In the genomic region with DNA sequence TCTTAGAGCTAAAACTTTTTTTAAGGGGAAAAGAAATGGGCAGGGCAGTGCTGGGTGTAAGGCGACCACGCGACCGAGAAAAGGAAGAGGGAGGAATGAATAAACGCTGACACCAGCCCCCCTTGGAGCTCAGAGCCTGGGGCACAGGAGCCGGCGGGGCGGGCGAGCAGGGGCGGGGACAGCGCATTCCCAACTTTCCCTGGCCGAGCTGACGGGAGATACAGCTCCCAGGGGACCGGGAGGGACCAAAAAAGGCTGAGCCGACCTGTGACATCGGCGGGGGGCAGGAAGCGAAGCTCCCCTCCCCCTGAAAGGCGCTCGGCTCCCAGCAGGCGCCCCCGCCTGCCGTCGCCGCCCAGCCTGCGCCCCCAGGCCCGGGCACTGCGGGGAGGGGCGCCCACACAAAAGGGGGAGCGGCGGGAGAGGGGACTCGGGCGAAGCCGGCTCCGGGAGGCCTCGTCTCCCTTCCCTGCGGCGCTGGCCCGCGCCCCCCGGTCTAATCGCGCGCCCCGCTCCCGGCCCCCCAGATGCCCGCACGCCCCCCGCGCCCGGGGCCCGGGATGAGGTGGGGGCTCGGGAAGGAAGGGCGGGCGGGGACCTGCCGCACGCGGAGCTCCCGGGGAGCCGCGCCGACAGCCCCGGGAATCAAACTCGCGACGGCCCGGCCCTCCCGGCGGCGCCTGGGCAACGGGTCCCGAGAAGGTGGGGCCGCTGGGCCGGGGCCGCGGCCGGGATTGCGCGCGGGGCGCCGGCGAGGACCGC, we compare ENCODE assay signal across 8 cellular contexts. TPM values are rescaled to one million over a fixed set of nuclear protein-coding genes. Genes with fewer than 3 reads are reported as not detected.
DNase-seq lines count a peak whose midpoint lies in the region; ATAC-seq and TF ChIP-seq lines count a peak whose summit lies in the region.

No MANE protein-coding gene starts in this region.

- H3K9me3 ChIP-seq in ES-I3 (ENCODE audit: control insufficient read depth, insufficient read depth, low read length): no peaks in the 10 kb centered on the region
- H3K9me3 ChIP-seq in gastroesophageal sphincter: no peaks in the 10 kb centered on the region
- H3K9me3 ChIP-seq in neural cell (ENCODE audit: low read length): no peaks in the 10 kb centered on the region

- TF ChIP-seq CTCF in gastroesophageal sphincter (IDR thresholded peaks at IDR 0.05) (peak in 1 of 4 experiments; percentile 5), neural cell (IDR thresholded peaks at IDR 0.05; ENCODE audit: poor library complexity, severe bottlenecking) (no peak), GM10266 (IDR thresholded peaks at IDR 0.05; ENCODE audit: control insufficient read depth, insufficient read depth, low read depth, missing control alignments) (no peak)

- peaks cover 27% of the 10 kb centered on the region for H3K79me2 ChIP-seq in neural cell (replicated peaks; ENCODE audit: insufficient read depth, low read length)

- POLR2A ChIA-PET in activated CD4-positive, alpha-beta memory T cell treated with anti-CD3 and anti-CD28 coated beads, Interleukin-2, amount 10 ng/mL, durations not matched to agents 7 days and 5 days (lab: Charles Lee): interaction anchor here (1.1 to 1.8 kb wide), 5 partner anchors 32 to 105 kb away, joined by 3 to 5 read pairs (median 4); a partner anchor contains a TSS

- CTCF ChIA-PET in activated CD4-positive, alpha-beta memory T cell treated with anti-CD3 and anti-CD28 coated beads, Interleukin-2, amount 10 ng/mL, durations not matched to agents 7 days and 5 days (lab: Charles Lee): interaction anchor here (1.0 kb wide), 1 partner anchor 53 kb away, joined by 3 read pairs; no protein-coding TSS in a partner anchor

- peak overlapping the region; percentile 66 to 94 for H3K4me3 ChIP-seq in gastroesophageal sphincter
- peak overlapping the region; percentile 81 for H3K4me3 ChIP-seq in neural cell (ENCODE audit: low read length)

- no peak overlapping the region for H2AFZ ChIP-seq in neural cell (ENCODE audit: low read depth, low read length)

- DNase-seq in LHCN-M2 (ENCODE audit: low read depth) (peak; percentile 73), GM10266 (ENCODE audit: extremely low spot score) (no peak), NCI-H1048 (lab: John Stamatoyannopoulos, UW) (no peak)
- DNase-seq in activated CD4-positive, alpha-beta memory T cell treated with anti-CD3 and anti-CD28 coated beads, Interleukin-2, amount 10 ng/mL, durations not matched to agents 7 days and 5 days: no peak

- H3K27me3 ChIP-seq in gastroesophageal sphincter (no peaks in the 10 kb centered on the region), neural cell (ENCODE audit: insufficient read depth, low read depth, low read length) (no peaks in the 10 kb centered on the region)

- no peaks in the 10 kb centered on the region for H3K36me3 ChIP-seq in ES-I3 (ENCODE audit: insufficient read depth, low read length)
- H3K36me3 ChIP-seq in gastroesophageal sphincter: no peaks in the 10 kb centered on the region
- no peaks in the 10 kb centered on the region for H3K36me3 ChIP-seq in neural cell (ENCODE audit: insufficient read depth, low read length)

- H3K9me3 Mint-ChIP-seq in activated CD4-positive, alpha-beta memory T cell treated with anti-CD3 and anti-CD28 coated beads, Interleukin-2, amount 10 ng/mL, durations not matched to agents 7 days and 5 days: no peaks in the 10 kb centered on the region

- TF ChIP-seq EP300 in gastroesophageal sphincter (IDR thresholded peaks at IDR 0.05): no peak
- no peak for TF ChIP-seq EP300 in neural cell (conservative IDR thresholded peaks at IDR 0.05; ENCODE audit: poor library complexity, severe bottlenecking)

- H4K20me1 ChIP-seq in neural cell (ENCODE audit: insufficient read depth): no peaks in the 10 kb centered on the region

- H3F3A ChIP-seq in neural cell (ENCODE audit: insufficient read depth, low read length, poor library complexity, severe bottlenecking): no peaks in the 10 kb centered on the region

- no peaks in the 10 kb centered on the region for H3K36me3 Mint-ChIP-seq in activated CD4-positive, alpha-beta memory T cell treated with anti-CD3 and anti-CD28 coated beads, Interleukin-2, amount 10 ng/mL, durations not matched to agents 7 days and 5 days (ENCODE audit: low read depth)

- ATAC-seq in gastroesophageal sphincter (peak; percentile 78), GM19463 (IDR thresholded peaks at IDR 0.05; ENCODE audit: unreplicated experiment) (no peak)

- peaks cover 49% of the 10 kb centered on the region for H3K27me3 Mint-ChIP-seq in activated CD4-positive, alpha-beta memory T cell treated with anti-CD3 and anti-CD28 coated beads, Interleukin-2, amount 10 ng/mL, durations not matched to agents 7 days and 5 days

- H3K4me2 ChIP-seq in neural cell (ENCODE audit: low read length): peak overlapping the region; percentile 44

- H3K4me1 ChIP-seq in ES-I3 (ENCODE audit: insufficient read depth, low read length) (peaks cover 54% of the 10 kb centered on the region), gastroesophageal sphincter (peaks cover 3 to 64% (median 39%) of the 10 kb centered on the region in 3 donors)

- H3K9ac ChIP-seq in ES-I3 (ENCODE audit: low read depth, low read length): peak overlapping the region; percentile 85
- H3K9ac ChIP-seq in neural cell (ENCODE audit: low read length): peak overlapping the region; percentile 76

- peak overlapping the region; percentile 89 to 100 (median 100) for H3K27ac ChIP-seq in gastroesophageal sphincter
- no peak overlapping the region for H3K27ac ChIP-seq in neural cell (ENCODE audit: low read length)

- H3K4me1 Mint-ChIP-seq in activated CD4-positive, alpha-beta memory T cell treated with anti-CD3 and anti-CD28 coated beads, Interleukin-2, amount 10 ng/mL, durations not matched to agents 7 days and 5 days: peaks cover 42% of the 10 kb centered on the region

- peak; percentile 71 for TF ChIP-seq POLR2A in gastroesophageal sphincter (IDR thresholded peaks at IDR 0.05)

- H3K27ac Mint-ChIP-seq in activated CD4-positive, alpha-beta memory T cell treated with anti-CD3 and anti-CD28 coated beads, Interleukin-2, amount 10 ng/mL, durations not matched to agents 7 days and 5 days: no peak overlapping the region

- peak overlapping the region; percentile 36 for H3K4me3 Mint-ChIP-seq in activated CD4-positive, alpha-beta memory T cell treated with anti-CD3 and anti-CD28 coated beads, Interleukin-2, amount 10 ng/mL, durations not matched to agents 7 days and 5 days

- WGBS in gastroesophageal sphincter (ENCODE audit: low coverage in 1 of 2), 2 donors: 0 to 1% methylated on average over 2 to 11 of the region's 84 CpGs

- H3K9me2 ChIP-seq in neural cell (ENCODE audit: insufficient read depth, low read length): no peaks in the 10 kb centered on the region

- TF ChIP-seq RAD21 in neural cell (conservative IDR thresholded peaks at IDR 0.05): no peak

TF ChIP-seq in neural cell, 6 proteins besides CTCF, POLR2A, EP300 and RAD21:
- TF ChIP-seq MXI1 (conservative IDR thresholded peaks at IDR 0.05; ENCODE audit: poor library complexity, severe bottlenecking) (no peak), TAF1 (IDR thresholded peaks at IDR 0.05; ENCODE audit: low read depth) (peak; percentile 30), SMC3 (conservative IDR thresholded peaks at IDR 0.05; ENCODE audit: poor library complexity) (no peak), EZH2 (IDR thresholded peaks at IDR 0.05; ENCODE audit: borderline replicate concordance, insufficient read depth, low read length, poor library complexity, severe bottlenecking) (no peak), POLR2AphosphoS5 (IDR thresholded peaks at IDR 0.05) (no peak)
- TF ChIP-seq, protein P1, sequence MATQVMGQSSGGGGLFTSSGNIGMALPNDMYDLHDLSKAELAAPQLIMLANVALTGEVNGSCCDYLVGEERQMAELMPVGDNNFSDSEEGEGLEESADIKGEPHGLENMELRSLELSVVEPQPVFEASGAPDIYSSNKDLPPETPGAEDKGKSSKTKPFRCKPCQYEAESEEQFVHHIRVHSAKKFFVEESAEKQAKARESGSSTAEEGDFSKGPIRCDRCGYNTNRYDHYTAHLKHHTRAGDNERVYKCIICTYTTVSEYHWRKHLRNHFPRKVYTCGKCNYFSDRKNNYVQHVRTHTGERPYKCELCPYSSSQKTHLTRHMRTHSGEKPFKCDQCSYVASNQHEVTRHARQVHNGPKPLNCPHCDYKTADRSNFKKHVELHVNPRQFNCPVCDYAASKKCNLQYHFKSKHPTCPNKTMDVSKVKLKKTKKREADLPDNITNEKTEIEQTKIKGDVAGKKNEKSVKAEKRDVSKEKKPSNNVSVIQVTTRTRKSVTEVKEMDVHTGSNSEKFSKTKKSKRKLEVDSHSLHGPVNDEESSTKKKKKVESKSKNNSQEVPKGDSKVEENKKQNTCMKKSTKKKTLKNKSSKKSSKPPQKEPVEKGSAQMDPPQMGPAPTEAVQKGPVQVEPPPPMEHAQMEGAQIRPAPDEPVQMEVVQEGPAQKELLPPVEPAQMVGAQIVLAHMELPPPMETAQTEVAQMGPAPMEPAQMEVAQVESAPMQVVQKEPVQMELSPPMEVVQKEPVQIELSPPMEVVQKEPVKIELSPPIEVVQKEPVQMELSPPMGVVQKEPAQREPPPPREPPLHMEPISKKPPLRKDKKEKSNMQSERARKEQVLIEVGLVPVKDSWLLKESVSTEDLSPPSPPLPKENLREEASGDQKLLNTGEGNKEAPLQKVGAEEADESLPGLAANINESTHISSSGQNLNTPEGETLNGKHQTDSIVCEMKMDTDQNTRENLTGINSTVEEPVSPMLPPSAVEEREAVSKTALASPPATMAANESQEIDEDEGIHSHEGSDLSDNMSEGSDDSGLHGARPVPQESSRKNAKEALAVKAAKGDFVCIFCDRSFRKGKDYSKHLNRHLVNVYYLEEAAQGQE (IDR thresholded peaks at IDR 0.05; ENCODE audit: borderline replicate concordance): no peak

RNA-seq across cellular contexts. Expression of a gene that starts 0.6 kb away (rescaled TPM):
- total RNA-seq in LHCN-M2 (2014; rRNA removed): 22.9 and 29.6 TPM in 2 replicates
- polyA plus RNA-seq in LHCN-M2 (2012): 56.4 TPM
- total RNA-seq in activated CD4-positive, alpha-beta memory T cell treated with anti-CD3 and anti-CD28 coated beads, Interleukin-2, amount 10 ng/mL, durations not matched to agents 7 days and 5 days: under 1 TPM in 1 of 2 experiments, not detected in 1; 0.25 TPM
- total RNA-seq in gastroesophageal sphincter: 10 to 100 TPM; 35.7 to 60.3 (median 45.6) TPM
- polyA plus RNA-seq in neural cell: 25.5 and 27.0 TPM in 2 replicates
- polyA minus RNA-seq in neural cell: 20.9 and 28.5 TPM in 2 replicates

RNA-seq across cellular contexts. Expression of a gene that starts 33.5 kb away (rescaled TPM):
- 60.3 and 65.2 TPM in 2 replicates for total RNA-seq in LHCN-M2 (2014; rRNA removed)
- polyA plus RNA-seq in LHCN-M2 (2012): 23.7 TPM
- 10 to 100 TPM; 44.6 to 46.6 TPM for total RNA-seq in activated CD4-positive, alpha-beta memory T cell treated with anti-CD3 and anti-CD28 coated beads, Interleukin-2, amount 10 ng/mL, durations not matched to agents 7 days and 5 days
- 100 to 1,000 TPM; 115 to 148 (median 132) TPM for total RNA-seq in gastroesophageal sphincter
- 54.7 and 64.6 TPM in 2 replicates for polyA plus RNA-seq in neural cell
- polyA minus RNA-seq in neural cell: 144 and 163 TPM in 2 replicates

RNA-seq across cellular contexts. Expression of a gene that starts 52.4 kb away (rescaled TPM):
- total RNA-seq in LHCN-M2 (2014; rRNA removed) (373 and 386 TPM in 2 replicates), gastroesophageal sphincter (100 to 1,000 TPM; 139 to 240 (median 198) TPM)
- polyA plus RNA-seq in LHCN-M2 (2012): 153 TPM
- 100 to 1,000 TPM; 298 to 304 TPM for total RNA-seq in activated CD4-positive, alpha-beta memory T cell treated with anti-CD3 and anti-CD28 coated beads, Interleukin-2, amount 10 ng/mL, durations not matched to agents 7 days and 5 days
- polyA plus RNA-seq in neural cell: 357 and 380 TPM in 2 replicates
- polyA minus RNA-seq in neural cell: 376 and 408 TPM in 2 replicates

Comparison
In these comparisons a context has a peak if more than half of its experiments do, and no peak if none do; other contexts are left out.
1. RNA of a gene that starts 0.6 kb away (total RNA-seq): 35.7 to 60.3 TPM in gastroesophageal sphincter and 22.9 to 29.6 TPM in LHCN-M2; 0.25 TPM in activated CD4-positive, alpha-beta memory T cell treated with anti-CD3 and anti-CD28 coated beads, Interleukin-2, amount 10 ng/mL, durations not matched to agents 7 days and 5 days; every median in the first group is over 10 times any median in the second.